8 cellular contexts compared by ENCODE assay signal in the genomic region with DNA sequence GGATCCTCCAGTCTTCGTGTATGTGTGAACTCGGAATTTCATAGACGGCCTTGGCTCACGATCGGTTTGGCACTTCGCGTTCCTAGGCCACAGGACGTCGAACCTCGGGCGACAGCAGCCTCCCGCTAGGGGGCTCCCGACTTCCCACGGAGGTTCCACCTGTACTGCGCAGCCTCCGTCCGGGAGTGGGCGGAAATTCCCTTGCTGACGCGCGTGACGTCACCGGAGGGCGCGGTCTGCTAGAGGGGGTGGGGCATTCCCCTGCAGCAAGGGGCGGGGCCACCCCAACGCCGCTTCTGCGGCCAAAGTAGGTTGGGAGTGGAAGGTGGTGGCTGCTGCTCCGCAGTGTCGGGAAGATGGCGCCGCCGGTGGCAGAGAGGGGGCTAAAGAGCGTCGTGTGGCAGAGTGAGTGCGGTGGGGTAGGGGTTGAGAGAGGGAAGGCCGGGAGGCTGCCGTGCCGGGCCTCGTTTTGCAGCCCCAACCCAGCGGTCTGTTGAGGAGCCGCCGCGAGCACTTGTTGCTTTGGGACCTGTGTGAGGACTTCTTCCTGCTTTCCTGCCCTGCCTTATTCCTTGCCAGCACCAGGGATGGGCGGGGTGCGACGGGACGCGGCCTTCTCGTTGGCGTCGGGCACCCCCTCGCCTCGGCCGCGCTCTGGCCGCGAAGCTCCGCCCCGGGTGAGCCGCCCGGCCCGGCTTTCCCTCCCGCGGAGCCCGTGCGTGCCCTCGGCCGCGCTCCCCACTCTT.
DNase-seq lines count a peak whose midpoint lies in the region; ATAC-seq and TF ChIP-seq lines count a peak whose summit lies in the region.

A gene with protein sequence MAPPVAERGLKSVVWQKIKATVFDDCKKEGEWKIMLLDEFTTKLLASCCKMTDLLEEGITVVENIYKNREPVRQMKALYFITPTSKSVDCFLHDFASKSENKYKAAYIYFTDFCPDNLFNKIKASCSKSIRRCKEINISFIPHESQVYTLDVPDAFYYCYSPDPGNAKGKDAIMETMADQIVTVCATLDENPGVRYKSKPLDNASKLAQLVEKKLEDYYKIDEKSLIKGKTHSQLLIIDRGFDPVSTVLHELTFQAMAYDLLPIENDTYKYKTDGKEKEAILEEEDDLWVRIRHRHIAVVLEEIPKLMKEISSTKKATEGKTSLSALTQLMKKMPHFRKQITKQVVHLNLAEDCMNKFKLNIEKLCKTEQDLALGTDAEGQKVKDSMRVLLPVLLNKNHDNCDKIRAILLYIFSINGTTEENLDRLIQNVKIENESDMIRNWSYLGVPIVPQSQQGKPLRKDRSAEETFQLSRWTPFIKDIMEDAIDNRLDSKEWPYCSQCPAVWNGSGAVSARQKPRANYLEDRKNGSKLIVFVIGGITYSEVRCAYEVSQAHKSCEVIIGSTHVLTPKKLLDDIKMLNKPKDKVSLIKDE (plus strand): TSS at position 293 of the 746 bp plus-strand sequence. CDS start 64 bp downstream, at position 357.

- H3K27me3 Mint-ChIP-seq in central memory CD8-positive, alpha-beta T cell, result no peaks in the 10 kb centered on the region

- H3K36me3 Mint-ChIP-seq in central memory CD8-positive, alpha-beta T cell (ENCODE audit: insufficient read depth), result peaks cover 16% of the 10 kb centered on the region

- H3K4me3 ChIP-seq in AG09309 (ENCODE audit: control insufficient read depth, low read depth, low read length), result peak within 1 kb of the TSS; percentile 86

- H3K27ac Mint-ChIP-seq in central memory CD8-positive, alpha-beta T cell (ENCODE audit: low read depth), result peak within 1 kb of the TSS; percentile 100

- peak within 1 kb of the TSS; percentile 100 for H3K4me3 Mint-ChIP-seq in central memory CD8-positive, alpha-beta T cell

- DNase-seq in AG09309 (ENCODE audit: low read depth) (peak; percentile 93), NCI-H345 (lab: John Stamatoyannopoulos, UW) (peak; percentile 99), iris pigment epithelial cell (ENCODE audit: low read depth) (peak; percentile 97)
- DNase-seq in activated CD4-positive, CD25-positive, alpha-beta regulatory T cell (lab: John Stamatoyannopoulos, UW), result peak; percentile 99 to 100 (median 99)
- peak; percentile 99 to 100 for DNase-seq in central memory CD8-positive, alpha-beta T cell (ENCODE audit: low spot score in 2 of 2)
- DNase-seq in stimulated activated CD4-positive, alpha-beta T cell treated with anti-CD3 and anti-CD28 coated beads, Interleukin-12 subunit alpha, Interleukin-12 subunit beta, amount 100 ng/mL, for 48 hours (ENCODE audit: low read depth in 2 of 3, low spot score in 1 of 3), result peak; percentile 100

- peaks cover 45% of the 10 kb centered on the region for H3K4me1 Mint-ChIP-seq in central memory CD8-positive, alpha-beta T cell

- H3K9me3 Mint-ChIP-seq in central memory CD8-positive, alpha-beta T cell, result no peaks in the 10 kb centered on the region

- ATAC-seq in GM18909 (IDR thresholded peaks at IDR 0.05; ENCODE audit: poor library complexity, unreplicated experiment) (peak; percentile 92), HG03196 (IDR thresholded peaks at IDR 0.05; ENCODE audit: unreplicated experiment) (peak; percentile 88)
- ATAC-seq in central memory CD8-positive, alpha-beta T cell (replicated peaks; ENCODE audit: extremely low read depth, poor library complexity, severe bottlenecking), result peak; percentile 92

- peak; percentile 99 for TF ChIP-seq CTCF in AG09309 (IDR thresholded peaks at IDR 0.05; ENCODE audit: control insufficient read depth, insufficient read depth, low read depth, low read length, missing control alignments)

Comparison
In these comparisons a context has a peak if more than half of its experiments do, and no peak if none do; other contexts are left out.
1. Peak in every context shown above with its lines: DNase-seq, ATAC-seq and H3K4me3 ChIP-seq.